12 cellular contexts compared by ENCODE assay signal in genomic region chr6:158850807-158851115, GRCh38. TPM values are rescaled to one million over a fixed set of nuclear protein-coding genes. Genes with fewer than 3 reads are reported as not detected.
A peak's percentile ranks its signal among the peaks of the same experiment; 100 is the strongest.
DNase-seq lines count a peak whose midpoint lies in the region; ATAC-seq and TF ChIP-seq lines count a peak whose summit lies in the region.
"Had no signal": no experiment of that assay in that cellular context is flagged by ENCODE, and none has a peak within 500 bp of the region (broad histone marks: within the 10 kb centered on the region; RNA-seq: fewer than 3 reads in every experiment).

No MANE protein-coding gene starts in this region.

- H3K27ac Mint-ChIP-seq in Calu3 (ENCODE audit: unreplicated experiment) (no peak overlapping the region), endothelial cell (ENCODE audit: unreplicated experiment) (peak overlapping the region; percentile 90)
- peak overlapping the region in 4 of 9 donors; percentile 95 to 98 (median 98) for H3K27ac Mint-ChIP-seq in naive thymus-derived CD4-positive, alpha-beta T cell

- intact Hi-C loops in Calu3 (cut with micrococcal nuclease; ENCODE audit: unreplicated experiment), result loop anchor here (1.0 kb wide), 2 partner anchors 35 to 122 kb away; no protein-coding TSS in a partner anchor
- intact Hi-C loops in OCI-LY7 (cut with micrococcal nuclease; ENCODE audit: unreplicated experiment), result no loop called here
- intact Hi-C loops in naive thymus-derived CD4-positive, alpha-beta T cell (cut with micrococcal nuclease), result loop anchor here (1.0 to 10.0 kb wide), 6 partner anchors 19 to 1086 kb away; partner anchors contain the start of gene TAGAP (in 1 of the 2)
- intact Hi-C loops in adrenal gland (cut with DNase I), result no loop called here

- no peak overlapping the region; the same call in 1 of the 2 replicates for H3K4me2 ChIP-seq in OCI-LY7 (ENCODE audit: low read length)

- POLR2A ChIA-PET in OCI-LY7 (lab: Charles Lee), result interaction anchor here (5.4 kb wide), 1 partner anchor 17 kb away, joined by 60 read pairs; no protein-coding TSS in a partner anchor
- POLR2A ChIA-PET in naive thymus-derived CD4-positive, alpha-beta T cell (lab: Charles Lee), result interaction anchor here (7.1 kb wide), 1 partner anchor 16 kb away, joined by 219 read pairs; no protein-coding TSS in a partner anchor

- no peak for TF ChIP-seq POLR2A in adrenal gland (IDR thresholded peaks at IDR 0.05)

- H3K9me3 ChIP-seq in OCI-LY7 (ENCODE audit: low read length) (no peaks in the 10 kb centered on the region), adrenal gland (replicated peaks in 1 of 3) (no peaks in the 10 kb centered on the region)
- H3K9me3 ChIP-seq in naive thymus-derived CD4-positive, alpha-beta T cell (ENCODE audit: control insufficient read depth in 2 of 3, low read length in 3 of 3), result no peaks in the 10 kb centered on the region

- H3K4me3 Mint-ChIP-seq in Calu3 (ENCODE audit: low read depth, unreplicated experiment) (peak overlapping the region; percentile 72), endothelial cell (ENCODE audit: unreplicated experiment) (no peak overlapping the region)
- H3K4me3 Mint-ChIP-seq in naive thymus-derived CD4-positive, alpha-beta T cell, result peak overlapping the region in 3 of 10 donors; percentile 32 to 78 (median 67)

- BruUV-seq in Calu3 (replicated peaks; lab: Mats Ljungman, UMichigan) (no TSS peak), OCI-LY7 (replicated peaks; lab: Mats Ljungman, UMichigan) (no TSS peak)

- ATAC-seq in naive thymus-derived CD4-positive, alpha-beta T cell, result no peak
- ATAC-seq in HG03095 (IDR thresholded peaks at IDR 0.05; ENCODE audit: unreplicated experiment), result no peak

- H3K9me3 Mint-ChIP-seq in Calu3 (ENCODE audit: low read depth, unreplicated experiment) (no peaks in the 10 kb centered on the region), endothelial cell (ENCODE audit: unreplicated experiment) (no peaks in the 10 kb centered on the region)
- H3K9me3 Mint-ChIP-seq in naive thymus-derived CD4-positive, alpha-beta T cell, result no peaks in the 10 kb centered on the region
- H3K9me3 Mint-ChIP-seq: activated naive CD4-positive, alpha-beta T cell treated with anti-CD3 and anti-CD28 coated beads, Interleukin-2, amount 50 U/mL, for 24 hours; stimulated activated naive CD8-positive, alpha-beta T cell treated with anti-CD3 and anti-CD28 coated beads, Interleukin-15, amount 100 ng/mL, for 72 hours had no signal

- CTCF ChIA-PET in Calu3 (lab: Charles Lee), result no interaction called here
- CTCF ChIA-PET in OCI-LY7 (lab: Charles Lee; ENCODE audit: unreplicated experiment), result no interaction called here
- CTCF ChIA-PET in naive thymus-derived CD4-positive, alpha-beta T cell (lab: Charles Lee), result no interaction called here

- H3K27ac ChIP-seq in OCI-LY7 (ENCODE audit: low read depth, low read length, poor library complexity, severe bottlenecking), result no peak overlapping the region
- peak overlapping the region; percentile 77 for H3K27ac ChIP-seq in naive thymus-derived CD4-positive, alpha-beta T cell (ENCODE audit: low read depth, low read length)
- no peak overlapping the region for H3K27ac ChIP-seq in adrenal gland

- TF ChIP-seq CTCF in Calu3 (IDR thresholded peaks at IDR 0.05; ENCODE audit: unreplicated experiment) (no peak), OCI-LY7 (conservative IDR thresholded peaks at IDR 0.05; ENCODE audit: low read length) (no peak), endothelial cell (IDR thresholded peaks at IDR 0.05; ENCODE audit: unreplicated experiment) (no peak), adrenal gland (IDR thresholded peaks at IDR 0.05) (no peak)

- no peaks in the 10 kb centered on the region for H3K27me3 Mint-ChIP-seq in Calu3 (ENCODE audit: unreplicated experiment)
- H3K27me3 Mint-ChIP-seq in endothelial cell (ENCODE audit: unreplicated experiment), result no peaks in the 10 kb centered on the region
- peaks cover 0 to 4% (median 0%) of the 10 kb centered on the region in 5 donors for H3K27me3 Mint-ChIP-seq in naive thymus-derived CD4-positive, alpha-beta T cell
- H3K27me3 Mint-ChIP-seq: activated naive CD4-positive, alpha-beta T cell treated with anti-CD3 and anti-CD28 coated beads, Interleukin-2, amount 50 U/mL, for 24 hours; stimulated activated naive CD8-positive, alpha-beta T cell treated with anti-CD3 and anti-CD28 coated beads, Interleukin-15, amount 100 ng/mL, for 72 hours had no signal

- no peaks in the 10 kb centered on the region for H4K20me1 ChIP-seq in OCI-LY7 (ENCODE audit: insufficient read depth, low read length)

- H3K4me1 Mint-ChIP-seq in Calu3 (ENCODE audit: low read depth, unreplicated experiment) (peaks cover 22% of the 10 kb centered on the region), endothelial cell (ENCODE audit: unreplicated experiment) (peaks cover 14% of the 10 kb centered on the region)
- peaks cover 1 to 31% (median 22%) of the 10 kb centered on the region in 7 donors for H3K4me1 Mint-ChIP-seq in naive thymus-derived CD4-positive, alpha-beta T cell

- no peak overlapping the region for H3K4me3 ChIP-seq in OCI-LY7 (ENCODE audit: low read depth, low read length, poor library complexity, severe bottlenecking)
- H3K4me3 ChIP-seq in naive thymus-derived CD4-positive, alpha-beta T cell (ENCODE audit: low read length), result no peak overlapping the region
- H3K4me3 ChIP-seq in adrenal gland, result no peak overlapping the region

- no peak for DNase-seq in Calu3
- no peak for DNase-seq in OCI-LY7 (ENCODE audit: low spot score)
- no peak for DNase-seq in endothelial cell (ENCODE audit: low spot score)
- DNase-seq in naive thymus-derived CD4-positive, alpha-beta T cell, result no peak
- no peak for DNase-seq in NOMO-1 (lab: John Stamatoyannopoulos, UW; ENCODE audit: unreplicated experiment in 2 of 2)
- DNase-seq in dermis blood vessel endothelial cell, result no peak
- no peak for DNase-seq in adrenal gland
- DNase-seq: DMS 273 treated with DMSO at 0.1 percent for 48 hours, GOT3 had no signal

- H3K36me3 ChIP-seq in OCI-LY7 (ENCODE audit: insufficient read depth, low read length), result no peaks in the 10 kb centered on the region
- H3K36me3 ChIP-seq in naive thymus-derived CD4-positive, alpha-beta T cell (ENCODE audit: control insufficient read depth in 2 of 3, insufficient read depth in 3 of 3, low read length in 3 of 3), result no peaks in the 10 kb centered on the region
- no peaks in the 10 kb centered on the region for H3K36me3 ChIP-seq in adrenal gland (replicated peaks in 1 of 2)

- no peaks in the 10 kb centered on the region for H3K79me2 ChIP-seq in OCI-LY7 (ENCODE audit: insufficient read depth, low read depth, low read length)

- H3K4me1 ChIP-seq in OCI-LY7 (ENCODE audit: insufficient read depth, low read length, poor library complexity, severe bottlenecking) (peaks cover 54% of the 10 kb centered on the region), adrenal gland (replicated peaks in 1 of 2) (peaks cover 12 to 23% of the 10 kb centered on the region in 2 donors)
- peaks cover 45 to 50% of the 10 kb centered on the region in 2 donors for H3K4me1 ChIP-seq in naive thymus-derived CD4-positive, alpha-beta T cell (ENCODE audit: control insufficient read depth in 2 of 2, insufficient read depth in 2 of 2, low read length in 2 of 2)

- no peaks in the 10 kb centered on the region for H3K27me3 ChIP-seq in naive thymus-derived CD4-positive, alpha-beta T cell (ENCODE audit: control insufficient read depth in 2 of 2, insufficient read depth in 2 of 2, low read length in 2 of 2)
- no peaks in the 10 kb centered on the region for H3K27me3 ChIP-seq in adrenal gland

- H3K36me3 Mint-ChIP-seq in Calu3 (ENCODE audit: insufficient read depth, unreplicated experiment), result peaks cover 28% of the 10 kb centered on the region
- no peaks in the 10 kb centered on the region for H3K36me3 Mint-ChIP-seq in endothelial cell (ENCODE audit: low read depth, unreplicated experiment)
- H3K36me3 Mint-ChIP-seq in naive thymus-derived CD4-positive, alpha-beta T cell, result no peaks in the 10 kb centered on the region

- peak overlapping the region; percentile 31; the same call in 1 of the 2 replicates for H2AFZ ChIP-seq in OCI-LY7 (ENCODE audit: low read length)

- no peaks in the 10 kb centered on the region for H3K9me2 ChIP-seq in OCI-LY7 (ENCODE audit: insufficient read depth, low read length)

RNA-seq across cellular contexts. Expression of gene EZR, which starts 31.6 kb away (rescaled TPM):
- total RNA-seq in Calu3 (2022) (935 and 954 TPM in 2 replicates), OCI-LY7 (2022) (415 and 440 TPM in 2 replicates), endothelial cell (ENCODE audit: unreplicated experiment) (125 TPM), dermis blood vessel endothelial cell (90.7 and 105 TPM in 2 replicates), adrenal gland (100 to 1,000 TPM; 215 to 476 (median 409) TPM)
- 268 and 360 TPM in 2 replicates for total RNA-seq in OCI-LY7 (2014; rRNA removed; shearing (Covaris generic))
- 100 to 1,000 TPM; 132 to 201 (median 163) TPM for total RNA-seq in naive thymus-derived CD4-positive, alpha-beta T cell
- 100 to 1,000 TPM; 115 to 140 TPM for polyA plus RNA-seq in naive thymus-derived CD4-positive, alpha-beta T cell
- 100 to 1,000 TPM in 2 of 3 donors, 10 to 100 TPM in 1; 80.3 to 355 (median 132) TPM for polyA plus RNA-seq in adrenal gland

Comparison
In these comparisons a context has a peak if more than half of its experiments do, and no peak if none do; other contexts are left out.
1. intact Hi-C loops: an anchor here in Calu3 (1.0 kb wide) and naive thymus-derived CD4-positive, alpha-beta T cell (1.0 to 10.0 kb wide); none called in OCI-LY7 and adrenal gland.